ENCODE assay signal across 21 cellular contexts in genomic region chr17:16981928-16982327, GRCh38. TPM values are rescaled to one million over a fixed set of nuclear protein-coding genes. Genes with fewer than 3 reads are reported as not detected.
"Had no signal": no experiment of that assay in that cellular context is flagged by ENCODE, and none has a peak within 500 bp of the region (broad histone marks: within the 10 kb centered on the region; RNA-seq: fewer than 3 reads in every experiment).

No MANE protein-coding gene starts in this region.

- H3K4me1 ChIP-seq: gastrocnemius medialis, parathyroid adenoma had no signal

- H3K27ac ChIP-seq: gastrocnemius medialis, heart left ventricle, parathyroid adenoma had no signal

- DNase-seq: activated CD4-positive, alpha-beta T cell treated with anti-CD3 and anti-CD28 coated beads, Interleukin-2, amount 10 ng/mL, durations not matched to agents 24 days and 14 days; activated CD4-positive, CD25-positive, alpha-beta regulatory T cell; activated CD8-positive, alpha-beta T cell treated with anti-CD3 and anti-CD28 coated beads for 36 hours; activated naive CD4-positive, alpha-beta T cell treated with anti-CD3 and anti-CD28 coated beads for 36 hours; activated naive CD8-positive, alpha-beta T cell treated with anti-CD3 and anti-CD28 coated beads, Interleukin-2, amount 50 U/mL, for 24 hours; activated T-cell treated with anti-CD3 and anti-CD28 coated beads, Interleukin-2, amount 50 U/mL, for 4 hours; aorta; cortex of kidney; effector CD4-positive, alpha-beta T cell; gastrocnemius medialis; heart left ventricle; natural killer cell; stimulated activated CD4-positive, alpha-beta T cell treated with anti-CD3 and anti-CD28 coated beads, Interleukin-4, amount 100 ng/mL, for 24 hours; T-helper 1 cell; T-helper 9 cell had no signal

- H3K27me3 ChIP-seq: gastrocnemius medialis, heart left ventricle had no signal

- H3K9me3 ChIP-seq: gastrocnemius medialis, heart left ventricle had no signal

- H3K9ac ChIP-seq: parathyroid adenoma had no signal

- ATAC-seq: activated CD8-positive, alpha-beta T cell treated with anti-CD3 and anti-CD28 coated beads for 36 hours; activated naive CD8-positive, alpha-beta T cell treated with anti-CD3 and anti-CD28 coated beads, Interleukin-2, amount 50 U/mL, for 24 hours; activated T-cell treated with anti-CD3 and anti-CD28 coated beads, Interleukin-2, amount 50 U/mL, for 4 hours; esophagus mucosa; gastrocnemius medialis; heart left ventricle; natural killer cell; sciatic nerve had no signal

- H3K4me2 ChIP-seq: smooth muscle cell had no signal

- H3K4me3 ChIP-seq: gastrocnemius medialis, heart left ventricle, smooth muscle cell had no signal

- H3K36me3 ChIP-seq: gastrocnemius medialis, heart left ventricle had no signal

RNA-seq across cellular contexts. Expression of gene TNFRSF13B, which starts 10.0 kb away (rescaled TPM):
- total RNA-seq: activated CD4-positive, alpha-beta T cell treated with anti-CD3 and anti-CD28 coated beads, Interleukin-2, amount 10 ng/mL, durations not matched to agents 24 days and 14 days; activated CD8-positive, alpha-beta T cell treated with anti-CD3 and anti-CD28 coated beads for 36 hours; activated naive CD4-positive, alpha-beta T cell treated with anti-CD3 and anti-CD28 coated beads for 36 hours; aorta; gastrocnemius medialis; heart left ventricle; lower leg skin; sciatic nerve; smooth muscle cell; urinary bladder had no signal
